In the genomic region with DNA sequence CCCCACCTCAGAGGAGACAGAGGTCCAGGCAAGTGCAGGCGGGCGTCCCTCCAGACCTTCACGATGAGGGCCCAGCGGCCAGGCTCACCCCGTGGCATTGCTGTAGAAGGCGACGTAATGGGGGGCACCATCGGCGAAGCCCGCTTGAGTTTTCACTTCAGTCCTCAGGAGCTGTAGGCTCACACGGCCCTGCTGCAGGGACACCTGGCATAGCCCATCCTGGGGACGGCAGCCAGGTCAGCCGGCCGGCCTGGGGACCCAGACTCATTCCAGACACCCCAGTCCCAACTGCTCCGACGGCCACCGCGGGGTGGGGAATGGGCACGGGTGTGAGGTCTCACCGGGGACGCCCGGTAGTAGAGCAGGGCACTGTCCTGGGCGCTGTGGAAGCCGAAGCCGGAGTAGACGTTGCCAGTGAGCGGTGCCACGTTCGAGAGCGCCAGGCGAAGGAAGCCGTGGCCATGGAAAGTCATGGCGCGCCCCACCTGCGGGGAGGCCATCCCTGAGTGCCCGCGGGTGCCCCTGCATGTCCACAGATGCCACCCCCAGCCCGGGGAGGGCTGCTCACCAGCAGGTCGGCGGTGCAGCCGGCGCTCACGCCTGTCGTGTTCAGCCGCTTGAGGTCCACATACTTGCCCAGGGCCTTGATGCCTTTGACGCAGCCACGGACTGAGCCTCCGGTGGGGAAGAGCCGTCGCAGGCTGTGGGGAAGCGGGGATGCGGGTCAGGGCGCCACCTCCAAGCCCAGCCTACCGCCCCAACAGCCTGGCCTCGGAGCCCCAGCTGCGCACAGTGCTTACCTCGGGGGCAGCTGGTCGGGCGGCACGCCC, we compare ENCODE assay signal across 2 cellular contexts.
TF ChIP-seq lines count a peak whose summit lies in the region.

No MANE protein-coding gene starts in this region.

TF ChIP-seq in HepG2, 621 proteins besides CTCF, POLR2A, EP300 and RAD21:
- TF ChIP-seq HNRNPK (IDR thresholded peaks at IDR 0.05; ENCODE audit: low read depth, low read length, poor library complexity, severe bottlenecking) (peak; percentile 22), ZNF333 (CRISPR knock-in tag; IDR thresholded peaks at IDR 0.05; ENCODE audit: borderline replicate concordance) (0 out of 2 replicates have a peak, but pooled peaks have one; percentile 35), AGO2 (optimal IDR thresholded peaks at IDR 0.05; ENCODE audit: low read depth, low read length) (peak; percentile 66), HCFC1 (IDR thresholded peaks at IDR 0.05; ENCODE audit: low read depth, low read length) (no peak), RBFOX2 (IDR thresholded peaks at IDR 0.05; ENCODE audit: low read depth, low read length) (0 out of 2 replicates have a peak, but pooled peaks have one; percentile 17), CREM (IDR thresholded peaks at IDR 0.05) (no peak), CREM (CRISPR knock-in tag; IDR thresholded peaks at IDR 0.05) (no peak)

TF ChIP-seq in K562, 482 proteins besides CTCF, POLR2A, EP300 and RAD21:
- TF ChIP-seq ATF2 (CRISPR knock-in tag; IDR thresholded peaks at IDR 0.05), result no peak
- TF ChIP-seq STAT5A (IDR thresholded peaks at IDR 0.05; ENCODE audit: borderline replicate concordance, low read length), result no peak
- TF ChIP-seq, protein P1, sequence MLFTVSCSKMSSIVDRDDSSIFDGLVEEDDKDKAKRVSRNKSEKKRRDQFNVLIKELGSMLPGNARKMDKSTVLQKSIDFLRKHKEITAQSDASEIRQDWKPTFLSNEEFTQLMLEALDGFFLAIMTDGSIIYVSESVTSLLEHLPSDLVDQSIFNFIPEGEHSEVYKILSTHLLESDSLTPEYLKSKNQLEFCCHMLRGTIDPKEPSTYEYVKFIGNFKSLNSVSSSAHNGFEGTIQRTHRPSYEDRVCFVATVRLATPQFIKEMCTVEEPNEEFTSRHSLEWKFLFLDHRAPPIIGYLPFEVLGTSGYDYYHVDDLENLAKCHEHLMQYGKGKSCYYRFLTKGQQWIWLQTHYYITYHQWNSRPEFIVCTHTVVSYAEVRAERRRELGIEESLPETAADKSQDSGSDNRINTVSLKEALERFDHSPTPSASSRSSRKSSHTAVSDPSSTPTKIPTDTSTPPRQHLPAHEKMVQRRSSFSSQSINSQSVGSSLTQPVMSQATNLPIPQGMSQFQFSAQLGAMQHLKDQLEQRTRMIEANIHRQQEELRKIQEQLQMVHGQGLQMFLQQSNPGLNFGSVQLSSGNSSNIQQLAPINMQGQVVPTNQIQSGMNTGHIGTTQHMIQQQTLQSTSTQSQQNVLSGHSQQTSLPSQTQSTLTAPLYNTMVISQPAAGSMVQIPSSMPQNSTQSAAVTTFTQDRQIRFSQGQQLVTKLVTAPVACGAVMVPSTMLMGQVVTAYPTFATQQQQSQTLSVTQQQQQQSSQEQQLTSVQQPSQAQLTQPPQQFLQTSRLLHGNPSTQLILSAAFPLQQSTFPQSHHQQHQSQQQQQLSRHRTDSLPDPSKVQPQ (CRISPR knock-in tag; IDR thresholded peaks at IDR 0.05; ENCODE audit: borderline replicate concordance), result no peak
- TF ChIP-seq ZKSCAN3 (CRISPR knock-in tag; IDR thresholded peaks at IDR 0.05), result no peak
- no peak for TF ChIP-seq ZNF76 (CRISPR knock-in tag; IDR thresholded peaks at IDR 0.05; ENCODE audit: borderline replicate concordance)
- no peak for TF ChIP-seq MAFF (IDR thresholded peaks at IDR 0.05; ENCODE audit: low read length)
- 0 out of 2 replicates have a peak, but pooled peaks have one; percentile 45 for TF ChIP-seq POLR2G (IDR thresholded peaks at IDR 0.05; ENCODE audit: low read depth, low read length)
- 0 out of 2 replicates have a peak, but pooled peaks have one; percentile 39 for TF ChIP-seq HNRNPL (IDR thresholded peaks at IDR 0.05; ENCODE audit: low read depth, low read length)
